Comparison of ENCODE assay signal across 8 cellular contexts in genomic region chr5:32713396-32714381, GRCh38. TPM values are rescaled to one million over a fixed set of nuclear protein-coding genes. Genes with fewer than 3 reads are reported as not detected.
DNase-seq lines count a peak whose midpoint lies in the region; ATAC-seq and TF ChIP-seq lines count a peak whose summit lies in the region.

No MANE protein-coding gene starts in this region.

- no peaks in the 10 kb centered on the region for H3K9me3 ChIP-seq in adrenal gland (replicated peaks in 1 of 3)
- no peaks in the 10 kb centered on the region for H3K9me3 ChIP-seq in hepatocyte (ENCODE audit: low read depth)
- no peaks in the 10 kb centered on the region for H3K9me3 ChIP-seq in gastrocnemius medialis

- H3K9me2 ChIP-seq in hepatocyte (replicated peaks; ENCODE audit: insufficient read depth): no peaks in the 10 kb centered on the region

- no peak for TF ChIP-seq POLR2A in adrenal gland (IDR thresholded peaks at IDR 0.05)
- TF ChIP-seq POLR2A in gastrocnemius medialis (IDR thresholded peaks at IDR 0.05): no peak

- H3K4me1 ChIP-seq in adrenal gland (replicated peaks in 1 of 2) (peaks cover 14 to 26% of the 10 kb centered on the region in 2 donors), hepatocyte (ENCODE audit: insufficient read depth) (peaks cover 8% of the 10 kb centered on the region), gastrocnemius medialis (peaks cover 0 to 30% of the 10 kb centered on the region in 2 donors)

- in situ Hi-C loops in gastrocnemius medialis (cut with MboI; ENCODE audit: low sequenced_read_pairs in 4 of 4): no loop called here

- ATAC-seq in gastrocnemius medialis (no peak), GM21576 (IDR thresholded peaks at IDR 0.05; ENCODE audit: unreplicated experiment) (no peak)

- 13 to 36% (median 21%) methylated on average over 31 to 65 of the region's 65 CpGs for WGBS in adrenal gland, 4 donors
- WGBS in hepatocyte (ENCODE audit: low lambda C conversion rate, missing lambda C conversion rate): 6% methylated on average over 65 of the region's 65 CpGs

- H3K4me2 ChIP-seq in hepatocyte: peak overlapping the region; percentile 95

- DNase-seq in GM20000 (ENCODE audit: low spot score) (peak; percentile 34), adrenal gland (peak in 5 of 7 donors; percentile 34 to 52 (median 40)), hepatocyte (ENCODE audit: low spot score) (peak; percentile 42), gastrocnemius medialis (no peak), SW 1271 (lab: John Stamatoyannopoulos, UW) (no peak), NOMO-1 (lab: John Stamatoyannopoulos, UW; ENCODE audit: unreplicated experiment in 2 of 2) (no peak), T1000 (lab: John Stamatoyannopoulos, UW) (no peak)

- no peaks in the 10 kb centered on the region for H3K79me2 ChIP-seq in hepatocyte

- H3K4me3 ChIP-seq in adrenal gland (peak overlapping the region in 1 of 4 donors; percentile 63), hepatocyte (peak overlapping the region; percentile 15), gastrocnemius medialis (peak overlapping the region; percentile 11 to 66 (median 58))

- H4K20me1 ChIP-seq in hepatocyte (ENCODE audit: insufficient read depth, poor library complexity, severe bottlenecking): no peaks in the 10 kb centered on the region

- peak overlapping the region; percentile 37 for H2AFZ ChIP-seq in hepatocyte

- H3K27me3 ChIP-seq in adrenal gland (peaks cover 9% of the 10 kb centered on the region), hepatocyte (peaks cover 53% of the 10 kb centered on the region), gastrocnemius medialis (peaks cover 13 to 32% (median 19%) of the 10 kb centered on the region in 3 donors)

- TF ChIP-seq CTCF in GM20000 (IDR thresholded peaks at IDR 0.05; ENCODE audit: extremely low read depth, missing control alignments) (no peak), adrenal gland (IDR thresholded peaks at IDR 0.05) (no peak), hepatocyte (IDR thresholded peaks at IDR 0.05; ENCODE audit: poor library complexity) (no peak), gastrocnemius medialis (IDR thresholded peaks at IDR 0.05 in 4 of 5, conservative IDR thresholded peaks at IDR 0.05 in 1 of 5) (no peak)

- intact Hi-C loops in adrenal gland (cut with DNase I) (loop anchor here (10.0 kb wide), 3 partner anchors 131 to 711 kb away; no protein-coding TSS in a partner anchor), gastrocnemius medialis (cut with DNase I; ENCODE audit: low total_unique reads) (loop anchor here (5.0 kb wide), 3 partner anchors 59 to 204 kb away; no protein-coding TSS in a partner anchor)

- no peaks in the 10 kb centered on the region for H3K36me3 ChIP-seq in adrenal gland (replicated peaks in 1 of 2)
- no peaks in the 10 kb centered on the region for H3K36me3 ChIP-seq in hepatocyte (replicated peaks; ENCODE audit: insufficient read depth, low read depth)
- no peaks in the 10 kb centered on the region for H3K36me3 ChIP-seq in gastrocnemius medialis

- H3K27ac ChIP-seq in adrenal gland: peak overlapping the region in 2 of 5 donors; percentile 6 to 20
- H3K27ac ChIP-seq in hepatocyte: no peak overlapping the region
- H3K27ac ChIP-seq in gastrocnemius medialis: no peak overlapping the region

RNA-seq across cellular contexts. Expression of gene NPR3, which starts 2.6 kb away (rescaled TPM):
- 10 to 100 TPM in 4 of 8 donors, 1 to 10 TPM in 4; 3.8 to 26.1 (median 10.0) TPM for total RNA-seq in adrenal gland
- 1 to 10 TPM; 1.8 to 7.3 (median 2.6) TPM for polyA plus RNA-seq in adrenal gland
- total RNA-seq in hepatocyte: 18.9 and 20.0 TPM in 2 replicates
- polyA plus RNA-seq in hepatocyte: 3.6 and 6.9 TPM in 2 replicates
- 1 to 10 TPM in 3 of 4 donors, under 1 TPM in 1; 0.51 to 4.9 (median 1.3) TPM for total RNA-seq in gastrocnemius medialis

Comparison
In these comparisons a context has a peak if more than half of its experiments do, and no peak if none do; other contexts are left out.
1. DNase-seq: peak in GM20000 (single experiment), adrenal gland (5 of 7) and hepatocyte (single experiment); none in gastrocnemius medialis (0 of 2), SW 1271 (0 of 2), NOMO-1 (0 of 2) and T1000 (single experiment).